Comparison of ENCODE assay signal across 8 cellular contexts in the genomic region with DNA sequence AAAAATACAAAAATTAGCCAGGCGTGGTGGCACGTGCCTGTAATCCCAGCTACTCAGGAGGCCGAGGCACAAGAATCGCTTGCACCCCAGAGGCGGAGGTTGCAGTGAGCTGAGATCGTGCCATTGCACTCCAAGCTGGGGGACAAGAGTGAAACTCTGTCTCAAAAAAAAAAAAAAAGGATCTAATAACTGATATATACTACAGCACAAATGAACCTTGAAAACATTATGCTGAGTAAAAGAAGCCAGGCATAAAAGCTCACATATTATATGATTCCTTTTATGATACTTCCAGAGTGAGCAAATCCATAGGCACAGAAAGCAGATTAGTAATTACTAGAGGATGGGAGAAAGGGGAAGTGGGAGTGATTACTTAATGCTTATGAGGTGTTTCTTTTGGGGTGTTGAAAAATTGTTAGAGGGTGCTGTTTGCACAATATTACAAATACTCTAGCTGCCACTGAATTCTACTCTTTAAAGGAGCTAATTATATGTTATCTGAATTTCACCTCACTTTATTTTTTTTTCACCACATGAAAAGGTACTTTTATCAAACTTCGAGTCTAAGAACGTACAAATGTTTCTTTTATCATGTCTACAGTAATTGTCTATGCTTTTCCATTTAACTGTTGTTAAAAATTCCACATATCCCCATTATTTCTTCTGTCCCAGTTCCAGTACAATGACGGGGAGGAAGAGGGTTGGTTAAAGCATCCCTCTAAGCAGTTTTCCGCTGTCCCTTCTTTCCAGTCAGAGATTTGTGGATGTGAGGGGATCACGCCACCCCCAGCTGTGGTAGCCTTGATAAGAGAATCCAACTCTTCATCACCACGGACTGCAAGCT.
A peak's percentile ranks its signal among the peaks of the same experiment; 100 is the strongest.
DNase-seq lines count a peak whose midpoint lies in the region; ATAC-seq, FAIRE-seq and TF ChIP-seq lines count a peak whose summit lies in the region.

No MANE protein-coding gene starts in this region.

- no TSS peak for BruUV-seq in GM12878 (replicated peaks; lab: Mats Ljungman, UMichigan)

- no peak for DNase-seq in stimulated activated naive CD8-positive, alpha-beta T cell treated with anti-CD3 and anti-CD28 coated beads, Interleukin-15, Interleukin-2, amounts not matched to agents 100 U/mL and 50 U/mL, for 24 hours
- DNase-seq in GM12878 (ENCODE audit: low read depth, low spot score) (no peak), medulla oblongata (ENCODE audit: extremely low spot score) (peak; percentile 37), vagina (ENCODE audit: extremely low spot score in 2 of 2) (no peak), SW 1271 (lab: John Stamatoyannopoulos, UW) (no peak)

- H3K4me1 ChIP-seq in GM12878 (ENCODE audit: control insufficient read depth, insufficient read depth, low read length) (no peaks in the 10 kb centered on the region), vagina (no peaks in the 10 kb centered on the region)

- H3K4me3 ChIP-seq in GM12878 (no peak overlapping the region; the same call in 1 of the 2 replicates), vagina (peak overlapping the region in 1 of 2 donors; percentile 35)

- in situ Hi-C loops in GM12878 (cut with MboI), result no loop called here

- H3K36me3 ChIP-seq in GM12878 (ENCODE audit: control insufficient read depth in 2 of 2, insufficient read depth in 2 of 2, low read length in 1 of 2) (no peaks in the 10 kb centered on the region), vagina (no peaks in the 10 kb centered on the region)

- 30% methylated on average over 11 of the region's 12 CpGs for WGBS in GM12878 (ENCODE audit: insufficient coverage, insufficient replicate concordance, low lambda C conversion rate, missing lambda C conversion rate)

- CTCF ChIA-PET in GM12878 (lab: Yijun Ruan, JAX), result no interaction called here

- TF ChIP-seq EP300 in GM12878 (IDR thresholded peaks at IDR 0.05; ENCODE audit: borderline replicate concordance in 1 of 2, control insufficient read depth in 1 of 2, low read depth in 2 of 2, low read length in 2 of 2), result no peak

- SMC1A ChIA-PET in GM12878 (lab: Charles Lee; ENCODE audit: uncharacterized antibody, unreplicated experiment), result no interaction called here

- H3K9me3 ChIP-seq in GM12878 (replicated peaks; ENCODE audit: control insufficient read depth, insufficient read depth, low read length) (no peaks in the 10 kb centered on the region), vagina (no peaks in the 10 kb centered on the region)

- H3K27ac ChIP-seq in GM12878 (ENCODE audit: control insufficient read depth, insufficient read depth), result no peak overlapping the region
- H3K27ac ChIP-seq in vagina, result peak overlapping the region; percentile 53

- POLR2A ChIA-PET in GM12878 (lab: Charles Lee), result no interaction called here

- peak overlapping the region; percentile 76 for H3K4me3 Mint-ChIP-seq in stimulated activated naive CD8-positive, alpha-beta T cell treated with anti-CD3 and anti-CD28 coated beads, Interleukin-15, Interleukin-2, amounts not matched to agents 100 ng/mL and 50 ng/mL, for 24 hours

- TF ChIP-seq POLR2A in GM12878 (IDR thresholded peaks at IDR 0.05; ENCODE audit: low read depth, low read length) (no peak), vagina (IDR thresholded peaks at IDR 0.05) (no peak)

- TF ChIP-seq RAD21 in GM12878 (IDR thresholded peaks at IDR 0.05; ENCODE audit: insufficient read depth, low read depth, low read length), result no peak

- H4K20me1 ChIP-seq in GM12878 (ENCODE audit: control insufficient read depth, insufficient read depth), result no peaks in the 10 kb centered on the region

- no peak overlapping the region for H3K27ac Mint-ChIP-seq in stimulated activated naive CD8-positive, alpha-beta T cell treated with anti-CD3 and anti-CD28 coated beads, Interleukin-15, Interleukin-2, amounts not matched to agents 100 ng/mL and 50 ng/mL, for 24 hours

- H3K9me3 Mint-ChIP-seq in stimulated activated naive CD8-positive, alpha-beta T cell treated with anti-CD3 and anti-CD28 coated beads, Interleukin-15, Interleukin-2, amounts not matched to agents 100 ng/mL and 50 ng/mL, for 24 hours, result no peaks in the 10 kb centered on the region

- no peak for ATAC-seq in stimulated activated naive CD8-positive, alpha-beta T cell treated with anti-CD3 and anti-CD28 coated beads, Interleukin-15, Interleukin-2, amounts not matched to agents 100 U/mL and 50 U/mL, for 24 hours
- ATAC-seq in GM12878, result peak; percentile 60
- ATAC-seq in esophagus mucosa, result no peak
- no peak for ATAC-seq in HG03196 (IDR thresholded peaks at IDR 0.05; ENCODE audit: unreplicated experiment)

- peaks cover 7% of the 10 kb centered on the region for H3K4me1 Mint-ChIP-seq in stimulated activated naive CD8-positive, alpha-beta T cell treated with anti-CD3 and anti-CD28 coated beads, Interleukin-15, Interleukin-2, amounts not matched to agents 100 ng/mL and 50 ng/mL, for 24 hours (ENCODE audit: low read depth)

- H3K9ac ChIP-seq in GM12878 (ENCODE audit: control insufficient read depth, insufficient read depth, low read length), result no peak overlapping the region

- RAD21 ChIA-PET in GM12878 (lab: Charles Lee; ENCODE audit: unreplicated experiment), result no interaction called here

- H3K79me2 ChIP-seq in GM12878 (ENCODE audit: control insufficient read depth, insufficient read depth, low read length), result no peaks in the 10 kb centered on the region

- peak overlapping the region; percentile 28; the same call in 1 of the 2 replicates for H2AFZ ChIP-seq in GM12878 (ENCODE audit: control insufficient read depth, low read depth, low read length)

- peak; percentile 56 for FAIRE-seq in GM12878 (lab: Jason Lieb, UNC)

- TF ChIP-seq CTCF in GM12878 (IDR thresholded peaks at IDR 0.05 in 2 of 3, conservative IDR thresholded peaks at IDR 0.05 in 1 of 3; ENCODE audit: control insufficient read depth in 2 of 3, extremely low read depth in 1 of 3, insufficient read depth in 1 of 3, low read depth in 3 of 3, low read length in 3 of 3) (no peak), vagina (IDR thresholded peaks at IDR 0.05) (no peak)

- H3K27me3 ChIP-seq in GM12878 (replicated peaks in 1 of 2; ENCODE audit: control insufficient read depth in 2 of 2, insufficient read depth in 2 of 2, low read length in 1 of 2), result no peaks in the 10 kb centered on the region; a peak in 1 of 4 replicates
- H3K27me3 ChIP-seq in vagina, result no peaks in the 10 kb centered on the region

- no peaks in the 10 kb centered on the region for H3K36me3 Mint-ChIP-seq in stimulated activated naive CD8-positive, alpha-beta T cell treated with anti-CD3 and anti-CD28 coated beads, Interleukin-15, Interleukin-2, amounts not matched to agents 100 ng/mL and 50 ng/mL, for 24 hours (ENCODE audit: low read depth)

- peak overlapping the region; percentile 55; the same call in 1 of the 2 replicates for H3K4me2 ChIP-seq in GM12878 (ENCODE audit: control insufficient read depth, insufficient read depth)

- peaks cover 30% of the 10 kb centered on the region for H3K27me3 Mint-ChIP-seq in stimulated activated naive CD8-positive, alpha-beta T cell treated with anti-CD3 and anti-CD28 coated beads, Interleukin-15, Interleukin-2, amounts not matched to agents 100 ng/mL and 50 ng/mL, for 24 hours

- intact Hi-C loops in GM12878 (cut with micrococcal nuclease; ENCODE audit: unreplicated experiment), result no loop called here
- intact Hi-C loops in vagina (cut with DNase I), result no loop called here

TF ChIP-seq in GM12878, 131 proteins besides CTCF, POLR2A, EP300 and RAD21 (continues in another document):
- TF ChIP-seq, protein P1, sequence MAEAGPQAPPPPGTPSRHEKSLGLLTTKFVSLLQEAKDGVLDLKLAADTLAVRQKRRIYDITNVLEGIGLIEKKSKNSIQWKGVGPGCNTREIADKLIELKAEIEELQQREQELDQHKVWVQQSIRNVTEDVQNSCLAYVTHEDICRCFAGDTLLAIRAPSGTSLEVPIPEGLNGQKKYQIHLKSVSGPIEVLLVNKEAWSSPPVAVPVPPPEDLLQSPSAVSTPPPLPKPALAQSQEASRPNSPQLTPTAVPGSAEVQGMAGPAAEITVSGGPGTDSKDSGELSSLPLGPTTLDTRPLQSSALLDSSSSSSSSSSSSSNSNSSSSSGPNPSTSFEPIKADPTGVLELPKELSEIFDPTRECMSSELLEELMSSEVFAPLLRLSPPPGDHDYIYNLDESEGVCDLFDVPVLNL (IDR thresholded peaks at IDR 0.05; ENCODE audit: low read depth, low read length), result no peak
- TF ChIP-seq, protein P2, sequence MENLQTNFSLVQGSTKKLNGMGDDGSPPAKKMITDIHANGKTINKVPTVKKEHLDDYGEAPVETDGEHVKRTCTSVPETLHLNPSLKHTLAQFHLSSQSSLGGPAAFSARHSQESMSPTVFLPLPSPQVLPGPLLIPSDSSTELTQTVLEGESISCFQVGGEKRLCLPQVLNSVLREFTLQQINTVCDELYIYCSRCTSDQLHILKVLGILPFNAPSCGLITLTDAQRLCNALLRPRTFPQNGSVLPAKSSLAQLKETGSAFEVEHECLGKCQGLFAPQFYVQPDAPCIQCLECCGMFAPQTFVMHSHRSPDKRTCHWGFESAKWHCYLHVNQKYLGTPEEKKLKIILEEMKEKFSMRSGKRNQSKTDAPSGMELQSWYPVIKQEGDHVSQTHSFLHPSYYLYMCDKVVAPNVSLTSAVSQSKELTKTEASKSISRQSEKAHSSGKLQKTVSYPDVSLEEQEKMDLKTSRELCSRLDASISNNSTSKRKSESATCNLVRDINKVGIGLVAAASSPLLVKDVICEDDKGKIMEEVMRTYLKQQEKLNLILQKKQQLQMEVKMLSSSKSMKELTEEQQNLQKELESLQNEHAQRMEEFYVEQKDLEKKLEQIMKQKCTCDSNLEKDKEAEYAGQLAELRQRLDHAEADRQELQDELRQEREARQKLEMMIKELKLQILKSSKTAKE (IDR thresholded peaks at IDR 0.05; ENCODE audit: low read depth, poor library complexity, severe bottlenecking), result no peak
- peak in 1 of 2 experiments; percentile 46; a peak in 2 of 4 replicates for TF ChIP-seq IKZF2 (IDR thresholded peaks at IDR 0.05)
- peak; percentile 85 for TF ChIP-seq SPI1 (IDR thresholded peaks at IDR 0.05; ENCODE audit: borderline replicate concordance, insufficient read depth, low read depth, low read length)
- no peak for TF ChIP-seq CBX3 (IDR thresholded peaks at IDR 0.05; ENCODE audit: borderline replicate concordance, low read depth)
- TF ChIP-seq, protein P3, sequence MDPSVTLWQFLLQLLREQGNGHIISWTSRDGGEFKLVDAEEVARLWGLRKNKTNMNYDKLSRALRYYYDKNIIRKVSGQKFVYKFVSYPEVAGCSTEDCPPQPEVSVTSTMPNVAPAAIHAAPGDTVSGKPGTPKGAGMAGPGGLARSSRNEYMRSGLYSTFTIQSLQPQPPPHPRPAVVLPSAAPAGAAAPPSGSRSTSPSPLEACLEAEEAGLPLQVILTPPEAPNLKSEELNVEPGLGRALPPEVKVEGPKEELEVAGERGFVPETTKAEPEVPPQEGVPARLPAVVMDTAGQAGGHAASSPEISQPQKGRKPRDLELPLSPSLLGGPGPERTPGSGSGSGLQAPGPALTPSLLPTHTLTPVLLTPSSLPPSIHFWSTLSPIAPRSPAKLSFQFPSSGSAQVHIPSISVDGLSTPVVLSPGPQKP (IDR thresholded peaks at IDR 0.05; ENCODE audit: low read depth, low read length), result no peak
- 0 out of 2 replicates have a peak, but pooled peaks have one; percentile 19 for TF ChIP-seq IKZF1 (conservative IDR thresholded peaks at IDR 0.05)
- peak; percentile 57 for TF ChIP-seq ATF7 (IDR thresholded peaks at IDR 0.05; ENCODE audit: low read depth)
- peak; percentile 41; the same call in 1 of the 2 replicates for TF ChIP-seq JUNB (IDR thresholded peaks at IDR 0.05)
